Comparison of ENCODE assay signal across 20 cellular contexts in the genomic region with DNA sequence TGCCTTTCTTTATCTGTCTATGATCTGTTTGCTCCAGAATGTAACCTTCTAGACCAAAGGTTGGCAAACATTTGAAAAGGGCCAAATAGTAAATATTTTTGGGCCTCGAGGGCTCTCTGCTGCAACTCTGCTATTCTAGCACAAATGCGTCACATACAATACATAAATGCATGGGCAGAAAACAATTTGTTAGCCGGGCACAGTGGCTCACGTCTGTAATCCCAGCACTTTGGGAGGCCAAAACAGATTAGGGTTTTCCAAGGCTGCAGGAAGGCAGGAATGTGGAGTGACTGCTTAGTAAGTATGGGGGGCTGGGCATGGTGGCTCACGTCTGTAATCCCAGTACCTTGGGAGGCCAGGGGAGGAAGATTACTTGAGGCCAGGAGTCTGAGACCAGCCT. TPM values are rescaled to one million over a fixed set of nuclear protein-coding genes. Genes with fewer than 3 reads are reported as not detected.
"Had no signal": no experiment of that assay in that cellular context is flagged by ENCODE, and none has a peak within 500 bp of the region (broad histone marks: within the 10 kb centered on the region; RNA-seq: fewer than 3 reads in every experiment).

No MANE protein-coding gene starts in this region.

- H3K9me3 ChIP-seq: adrenal gland, psoas muscle, uterus had no signal

- FAIRE-seq: bronchial epithelial cell had no signal

- H3K27ac Mint-ChIP-seq: activated CD8-positive, alpha-beta T cell treated with anti-CD3 and anti-CD28 coated beads for 36 hours; activated T-cell treated with anti-CD3 and anti-CD28 coated beads, Interleukin-2, amount 50 U/mL, for 24 hours had no signal

- ATAC-seq: gastrocnemius medialis, psoas muscle, right cardiac atrium had no signal

- DNase-seq: adrenal gland, gastrocnemius medialis, head of caudate nucleus, left ventricle myocardium inferior, psoas muscle, right cardiac atrium, substantia nigra, uterus had no signal

- H3K36me3 ChIP-seq: adrenal gland, gastrocnemius medialis, left ventricle myocardium inferior, tibial nerve, uterus had no signal

- H3K27ac ChIP-seq: adrenal gland, gastrocnemius medialis, left ventricle myocardium inferior, psoas muscle, tibial nerve, uterus had no signal

- H3K4me3 Mint-ChIP-seq: activated CD8-positive, alpha-beta T cell treated with anti-CD3 and anti-CD28 coated beads for 36 hours; activated T-cell treated with anti-CD3 and anti-CD28 coated beads, Interleukin-2, amount 50 U/mL, for 24 hours had no signal

- H3K27me3 ChIP-seq: adrenal gland, uterus had no signal

- H3K4me1 ChIP-seq: adrenal gland, gastrocnemius medialis, left ventricle myocardium inferior, psoas muscle, tibial nerve, uterus had no signal

- H3K4me3 ChIP-seq: adrenal gland, gastrocnemius medialis, left ventricle myocardium inferior, psoas muscle, tibial nerve, uterus had no signal

RNA-seq across cellular contexts. Expression of gene CLEC4M, which starts 45.1 kb away (rescaled TPM):
- total RNA-seq: activated CD8-positive, alpha-beta T cell treated with anti-CD3 and anti-CD28 coated beads for 36 hours; activated naive CD4-positive, alpha-beta T cell treated with anti-CD3 and anti-CD28 coated beads, Interleukin-2, amount 50 U/mL, for 72 hours; bronchial epithelial cell; cerebellum; esophagus mucosa; gastrocnemius medialis; kidney epithelial cell; left ventricle myocardium inferior; mammary epithelial cell; mononuclear cell; osteocyte; psoas muscle; right cardiac atrium; skeletal muscle tissue had no signal
- polyA plus RNA-seq: mammary epithelial cell, psoas muscle, right cardiac atrium had no signal
